2 cellular contexts compared by ENCODE assay signal in genomic region chr22:29018293-29019189, GRCh38.
TF ChIP-seq lines count a peak whose summit lies in the region.

No MANE protein-coding gene starts in this region.

TF ChIP-seq in HEK293, 187 proteins besides CTCF, POLR2A, EP300 and RAD21 (continued from another document):
- TF ChIP-seq, protein P1, sequence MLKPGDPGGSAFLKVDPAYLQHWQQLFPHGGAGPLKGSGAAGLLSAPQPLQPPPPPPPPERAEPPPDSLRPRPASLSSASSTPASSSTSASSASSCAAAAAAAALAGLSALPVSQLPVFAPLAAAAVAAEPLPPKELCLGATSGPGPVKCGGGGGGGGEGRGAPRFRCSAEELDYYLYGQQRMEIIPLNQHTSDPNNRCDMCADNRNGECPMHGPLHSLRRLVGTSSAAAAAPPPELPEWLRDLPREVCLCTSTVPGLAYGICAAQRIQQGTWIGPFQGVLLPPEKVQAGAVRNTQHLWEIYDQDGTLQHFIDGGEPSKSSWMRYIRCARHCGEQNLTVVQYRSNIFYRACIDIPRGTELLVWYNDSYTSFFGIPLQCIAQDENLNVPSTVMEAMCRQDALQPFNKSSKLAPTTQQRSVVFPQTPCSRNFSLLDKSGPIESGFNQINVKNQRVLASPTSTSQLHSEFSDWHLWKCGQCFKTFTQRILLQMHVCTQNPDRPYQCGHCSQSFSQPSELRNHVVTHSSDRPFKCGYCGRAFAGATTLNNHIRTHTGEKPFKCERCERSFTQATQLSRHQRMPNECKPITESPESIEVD (tag by site-specific recombination; IDR thresholded peaks at IDR 0.05), result no peak
- TF ChIP-seq, protein P2, sequence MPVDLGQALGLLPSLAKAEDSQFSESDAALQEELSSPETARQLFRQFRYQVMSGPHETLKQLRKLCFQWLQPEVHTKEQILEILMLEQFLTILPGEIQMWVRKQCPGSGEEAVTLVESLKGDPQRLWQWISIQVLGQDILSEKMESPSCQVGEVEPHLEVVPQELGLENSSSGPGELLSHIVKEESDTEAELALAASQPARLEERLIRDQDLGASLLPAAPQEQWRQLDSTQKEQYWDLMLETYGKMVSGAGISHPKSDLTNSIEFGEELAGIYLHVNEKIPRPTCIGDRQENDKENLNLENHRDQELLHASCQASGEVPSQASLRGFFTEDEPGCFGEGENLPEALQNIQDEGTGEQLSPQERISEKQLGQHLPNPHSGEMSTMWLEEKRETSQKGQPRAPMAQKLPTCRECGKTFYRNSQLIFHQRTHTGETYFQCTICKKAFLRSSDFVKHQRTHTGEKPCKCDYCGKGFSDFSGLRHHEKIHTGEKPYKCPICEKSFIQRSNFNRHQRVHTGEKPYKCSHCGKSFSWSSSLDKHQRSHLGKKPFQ (tag by site-specific recombination; IDR thresholded peaks at IDR 0.05), result no peak
- TF ChIP-seq TRIM28 (IDR thresholded peaks at IDR 0.05; ENCODE audit: borderline replicate concordance, low read length) (peak; percentile 50; the same call in 1 of the 2 replicates), ZNF670 (tag by site-specific recombination; IDR thresholded peaks at IDR 0.05; ENCODE audit: low read depth) (no peak), ZNF747 (tag by site-specific recombination; IDR thresholded peaks at IDR 0.05) (no peak), GLI4 (tag by site-specific recombination; IDR thresholded peaks at IDR 0.05) (no peak), ZNF514 (tag by site-specific recombination; IDR thresholded peaks at IDR 0.05) (no peak), ZBTB17 (tag by site-specific recombination; IDR thresholded peaks at IDR 0.05) (no peak), ZNF155 (tag by site-specific recombination; IDR thresholded peaks at IDR 0.05) (no peak), ZNF677 (tag by site-specific recombination; IDR thresholded peaks at IDR 0.05) (no peak)

TF ChIP-seq in liver, 16 proteins besides CTCF, POLR2A, EP300 and RAD21 (continued from another document):
- no peak for TF ChIP-seq REST (IDR thresholded peaks at IDR 0.05)
- TF ChIP-seq RXRA (IDR thresholded peaks at IDR 0.05), result peak; percentile 78 to 80
- TF ChIP-seq TAF1 (conservative IDR thresholded peaks at IDR 0.05), result no peak
- no peak for TF ChIP-seq FOXA1 (IDR thresholded peaks at IDR 0.05)
- TF ChIP-seq, protein P3, sequence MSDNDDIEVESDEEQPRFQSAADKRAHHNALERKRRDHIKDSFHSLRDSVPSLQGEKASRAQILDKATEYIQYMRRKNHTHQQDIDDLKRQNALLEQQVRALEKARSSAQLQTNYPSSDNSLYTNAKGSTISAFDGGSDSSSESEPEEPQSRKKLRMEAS (IDR thresholded peaks at IDR 0.05), result no peak
- TF ChIP-seq EGR1 (IDR thresholded peaks at IDR 0.05; ENCODE audit: low read depth in 2 of 2), result no peak
- TF ChIP-seq JUND (IDR thresholded peaks at IDR 0.05), result peak in 1 of 2 donors; percentile 37
- TF ChIP-seq, protein P4, sequence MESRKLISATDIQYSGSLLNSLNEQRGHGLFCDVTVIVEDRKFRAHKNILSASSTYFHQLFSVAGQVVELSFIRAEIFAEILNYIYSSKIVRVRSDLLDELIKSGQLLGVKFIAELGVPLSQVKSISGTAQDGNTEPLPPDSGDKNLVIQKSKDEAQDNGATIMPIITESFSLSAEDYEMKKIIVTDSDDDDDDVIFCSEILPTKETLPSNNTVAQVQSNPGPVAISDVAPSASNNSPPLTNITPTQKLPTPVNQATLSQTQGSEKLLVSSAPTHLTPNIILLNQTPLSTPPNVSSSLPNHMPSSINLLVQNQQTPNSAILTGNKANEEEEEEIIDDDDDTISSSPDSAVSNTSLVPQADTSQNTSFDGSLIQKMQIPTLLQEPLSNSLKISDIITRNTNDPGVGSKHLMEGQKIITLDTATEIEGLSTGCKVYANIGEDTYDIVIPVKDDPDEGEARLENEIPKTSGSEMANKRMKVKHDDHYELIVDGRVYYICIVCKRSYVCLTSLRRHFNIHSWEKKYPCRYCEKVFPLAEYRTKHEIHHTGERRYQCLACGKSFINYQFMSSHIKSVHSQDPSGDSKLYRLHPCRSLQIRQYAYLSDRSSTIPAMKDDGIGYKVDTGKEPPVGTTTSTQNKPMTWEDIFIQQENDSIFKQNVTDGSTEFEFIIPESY (IDR thresholded peaks at IDR 0.05), result no peak
- peak; percentile 67 for TF ChIP-seq HNF4G (IDR thresholded peaks at IDR 0.05)
- TF ChIP-seq FOXA2 (IDR thresholded peaks at IDR 0.05), result no peak
- TF ChIP-seq SP1 (IDR thresholded peaks at IDR 0.05), result no peak
- peak; percentile 66 for TF ChIP-seq NR2F2 (IDR thresholded peaks at IDR 0.05)
- TF ChIP-seq, protein P5, sequence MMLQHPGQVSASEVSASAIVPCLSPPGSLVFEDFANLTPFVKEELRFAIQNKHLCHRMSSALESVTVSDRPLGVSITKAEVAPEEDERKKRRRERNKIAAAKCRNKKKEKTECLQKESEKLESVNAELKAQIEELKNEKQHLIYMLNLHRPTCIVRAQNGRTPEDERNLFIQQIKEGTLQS (IDR thresholded peaks at IDR 0.05), result no peak
- TF ChIP-seq HNF4A (conservative IDR thresholded peaks at IDR 0.05), result peak; percentile 91 to 94
- no peak for TF ChIP-seq GABPA (IDR thresholded peaks at IDR 0.05 in 1 of 2, conservative IDR thresholded peaks at IDR 0.05 in 1 of 2)
